15 cellular contexts compared by ENCODE assay signal in the genomic region with DNA sequence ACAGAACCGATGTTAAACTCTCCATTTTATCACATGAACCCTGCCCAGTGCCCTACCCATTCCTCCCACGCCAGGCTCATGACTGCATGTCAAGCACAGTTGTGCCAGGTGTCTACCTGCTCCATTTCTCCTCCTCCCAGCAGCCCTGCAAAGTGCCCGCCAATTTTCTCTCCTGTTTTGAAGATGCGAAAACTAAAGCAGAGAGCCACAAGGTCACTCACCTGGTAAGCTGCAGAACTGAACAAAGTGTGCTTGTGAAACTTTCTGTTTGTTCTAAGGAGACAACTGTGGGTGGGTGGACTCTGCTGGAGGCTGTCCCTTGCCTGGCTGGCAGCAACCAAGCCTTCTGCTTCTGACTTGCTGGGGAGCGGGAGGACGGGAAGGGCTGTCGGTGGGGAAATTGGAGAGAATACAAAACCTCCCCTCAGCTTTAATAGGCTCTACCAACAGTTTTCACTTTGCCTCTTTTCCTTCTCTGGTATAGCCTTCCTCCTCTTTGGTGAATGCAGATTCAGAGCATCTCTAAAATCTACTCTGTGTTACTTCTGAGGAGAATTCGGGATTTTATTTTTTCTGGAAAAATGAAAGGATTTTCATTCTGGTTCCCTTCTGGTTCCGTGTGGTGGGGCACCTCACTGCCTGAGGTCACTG. TPM values are rescaled to one million over a fixed set of nuclear protein-coding genes. Genes with fewer than 3 reads are reported as not detected.
DNase-seq lines count a peak whose midpoint lies in the region; ATAC-seq and TF ChIP-seq lines count a peak whose summit lies in the region.
"Had no signal": no experiment of that assay in that cellular context is flagged by ENCODE, and none has a peak within 500 bp of the region (broad histone marks: within the 10 kb centered on the region; RNA-seq: fewer than 3 reads in every experiment).

No MANE protein-coding gene starts in this region.

- 79 to 85% (median 82%) methylated on average over 9 of the region's 9 CpGs for WGBS in spleen, 5 donors
- WGBS in gastroesophageal sphincter (ENCODE audit: low coverage in 1 of 2), 2 donors: 56 to 79% methylated on average over 5 to 8 of the region's 9 CpGs
- WGBS in esophagus squamous epithelium, 2 donors: 78 to 83% methylated on average over 8 to 9 of the region's 9 CpGs

- no peak for TF ChIP-seq EP300 in gastroesophageal sphincter (IDR thresholded peaks at IDR 0.05)

- H3F3A ChIP-seq in GM23338 (replicated peaks; ENCODE audit: low read depth): no peaks in the 10 kb centered on the region

- DNase-seq in GM23338 (ENCODE audit: low spot score) (no peak), left lobe of liver (ENCODE audit: low spot score) (peak; percentile 92), spleen (peak; percentile 21), esophagus squamous epithelium (lab: John Stamatoyannopoulos, UW) (no peak)
- no peak for DNase-seq in activated T-helper 1 cell treated with anti-CD3 and anti-CD28 coated beads, Interleukin-12 subunit alpha, Interleukin-12 subunit beta, Interleukin-2, Interleukin-4 antibody, amounts not matched to agents 30 ng/mL and 10 ng/mL and 1 ng/mL, durations not matched to agents 14 hours and 24 hours and 36 hours (ENCODE audit: low spot score)
- DNase-seq: activated CD8-positive, alpha-beta memory T cell treated with anti-CD3 and anti-CD28 coated beads, Interleukin-2, amount 50 U/mL, for 48 hours; NCI-H1930; NCI-H510A; SHP77 treated with DMSO at 0.1 percent for 48 hours; stimulated activated CD4-positive, alpha-beta T cell treated with anti-CD3 and anti-CD28 coated beads, Interleukin-15, amount 100 ng/mL, for 24 hours had no signal

- no peaks in the 10 kb centered on the region for H3K9me2 ChIP-seq in GM23338 (ENCODE audit: insufficient read depth)

- H3K4me1 ChIP-seq in GM23338 (ENCODE audit: insufficient read depth) (no peaks in the 10 kb centered on the region), spleen (peaks cover 6 to 59% (median 36%) of the 10 kb centered on the region in 6 donors), gastroesophageal sphincter (peaks cover 0 to 68% (median 15%) of the 10 kb centered on the region in 3 donors), esophagus squamous epithelium (peaks cover 0 to 40% (median 9%) of the 10 kb centered on the region in 3 donors)

- ATAC-seq in GM23338 (peak; percentile 26; the same call in 1 of the 3 replicates), left lobe of liver (peak; percentile 78), gastroesophageal sphincter (no peak), GM18498 (IDR thresholded peaks at IDR 0.05; ENCODE audit: unreplicated experiment) (no peak), GM19351 (IDR thresholded peaks at IDR 0.05; ENCODE audit: unreplicated experiment) (no peak)

- H3K36me3 Mint-ChIP-seq in GM23338 (ENCODE audit: low read depth): no peaks in the 10 kb centered on the region
- H3K36me3 Mint-ChIP-seq in activated T-helper 1 cell treated with anti-CD3 and anti-CD28 coated beads, Interleukin-12 subunit alpha, Interleukin-12 subunit beta, Interleukin-2, Interleukin-4 antibody, amounts not matched to agents 30 ng/mL and 10 ng/mL and 1 ng/mL, durations not matched to agents 14 hours and 24 hours and 36 hours (ENCODE audit: low read depth): peaks cover 11% of the 10 kb centered on the region

- H3K27me3 Mint-ChIP-seq in GM23338 (ENCODE audit: insufficient read depth, low read depth, poor library complexity): no peaks in the 10 kb centered on the region
- H3K27me3 Mint-ChIP-seq in activated T-helper 1 cell treated with anti-CD3 and anti-CD28 coated beads, Interleukin-12 subunit alpha, Interleukin-12 subunit beta, Interleukin-2, Interleukin-4 antibody, amounts not matched to agents 30 ng/mL and 10 ng/mL and 1 ng/mL, durations not matched to agents 14 hours and 24 hours and 36 hours (ENCODE audit: insufficient read depth): no peaks in the 10 kb centered on the region
- H3K27me3 Mint-ChIP-seq: activated naive CD4-positive, alpha-beta T cell treated with anti-CD3 and anti-CD28 coated beads, Interleukin-2, amount 50 U/mL, for 24 hours had no signal

- H3K4me1 Mint-ChIP-seq in GM23338: peaks cover 12% of the 10 kb centered on the region
- peaks cover 24% of the 10 kb centered on the region for H3K4me1 Mint-ChIP-seq in activated T-helper 1 cell treated with anti-CD3 and anti-CD28 coated beads, Interleukin-12 subunit alpha, Interleukin-12 subunit beta, Interleukin-2, Interleukin-4 antibody, amounts not matched to agents 30 ng/mL and 10 ng/mL and 1 ng/mL, durations not matched to agents 14 hours and 24 hours and 36 hours (ENCODE audit: low read depth)

- TF ChIP-seq CTCF in GM23338 (conservative IDR thresholded peaks at IDR 0.05; ENCODE audit: low read depth in 2 of 2) (no peak), spleen (IDR thresholded peaks at IDR 0.05 in 8 of 11, conservative IDR thresholded peaks at IDR 0.05 in 3 of 11) (no peak), gastroesophageal sphincter (IDR thresholded peaks at IDR 0.05) (no peak), esophagus squamous epithelium (IDR thresholded peaks at IDR 0.05) (no peak)

- H3K4me3 ChIP-seq in GM23338 (no peak overlapping the region), spleen (no peak overlapping the region), gastroesophageal sphincter (no peak overlapping the region), esophagus squamous epithelium (no peak overlapping the region)
- H3K4me3 ChIP-seq: HAP-1 had no signal

- TF ChIP-seq POLR2A in spleen (IDR thresholded peaks at IDR 0.05): no peak
- no peak for TF ChIP-seq POLR2A in gastroesophageal sphincter (IDR thresholded peaks at IDR 0.05)
- no peak for TF ChIP-seq POLR2A in esophagus squamous epithelium (IDR thresholded peaks at IDR 0.05)

- intact Hi-C loops in activated T-helper 1 cell treated with anti-CD3 and anti-CD28 coated beads, Interleukin-12 subunit alpha, Interleukin-12 subunit beta, Interleukin-2, Interleukin-4 antibody, amounts not matched to agents 30 ng/mL and 10 ng/mL and 1 ng/mL, durations not matched to agents 14 hours and 24 hours and 36 hours (cut with micrococcal nuclease): no loop called here
- intact Hi-C loops in spleen (cut with DNase I; ENCODE audit: low total_unique reads) (no loop called here), esophagus squamous epithelium (cut with DNase I) (no loop called here)

- H3K9me3 ChIP-seq in spleen: no peaks in the 10 kb centered on the region
- no peaks in the 10 kb centered on the region for H3K9me3 ChIP-seq in gastroesophageal sphincter
- no peaks in the 10 kb centered on the region for H3K9me3 ChIP-seq in esophagus squamous epithelium
- H3K9me3 ChIP-seq: HAP-1 had no signal

- no peaks in the 10 kb centered on the region for H3K9me3 Mint-ChIP-seq in GM23338
- no peaks in the 10 kb centered on the region for H3K9me3 Mint-ChIP-seq in activated T-helper 1 cell treated with anti-CD3 and anti-CD28 coated beads, Interleukin-12 subunit alpha, Interleukin-12 subunit beta, Interleukin-2, Interleukin-4 antibody, amounts not matched to agents 30 ng/mL and 10 ng/mL and 1 ng/mL, durations not matched to agents 14 hours and 24 hours and 36 hours
- H3K9me3 Mint-ChIP-seq: activated naive CD4-positive, alpha-beta T cell treated with anti-CD3 and anti-CD28 coated beads, Interleukin-2, amount 50 U/mL, for 24 hours had no signal

- H3K27ac ChIP-seq in GM23338 (ENCODE audit: low read depth) (no peak overlapping the region; the same call in 1 of the 2 replicates), spleen (no peak overlapping the region), gastroesophageal sphincter (peak overlapping the region in 2 of 4 donors; percentile 49 to 70), esophagus squamous epithelium (no peak overlapping the region)

- H2AFZ ChIP-seq in GM23338: no peak overlapping the region

- peaks cover 60% of the 10 kb centered on the region for H3K79me2 ChIP-seq in GM23338 (replicated peaks; ENCODE audit: insufficient read depth)

- H3K4me3 Mint-ChIP-seq in GM23338: no peak overlapping the region; the same call in 2 of the 3 replicates
- no peak overlapping the region for H3K4me3 Mint-ChIP-seq in activated T-helper 1 cell treated with anti-CD3 and anti-CD28 coated beads, Interleukin-12 subunit alpha, Interleukin-12 subunit beta, Interleukin-2, Interleukin-4 antibody, amounts not matched to agents 30 ng/mL and 10 ng/mL and 1 ng/mL, durations not matched to agents 14 hours and 24 hours and 36 hours
- H3K4me3 Mint-ChIP-seq: activated naive CD4-positive, alpha-beta T cell treated with anti-CD3 and anti-CD28 coated beads, Interleukin-2, amount 50 U/mL, for 24 hours had no signal

- H3K27ac Mint-ChIP-seq in GM23338: no peak overlapping the region
- H3K27ac Mint-ChIP-seq in activated T-helper 1 cell treated with anti-CD3 and anti-CD28 coated beads, Interleukin-12 subunit alpha, Interleukin-12 subunit beta, Interleukin-2, Interleukin-4 antibody, amounts not matched to agents 30 ng/mL and 10 ng/mL and 1 ng/mL, durations not matched to agents 14 hours and 24 hours and 36 hours: peak overlapping the region; percentile 75
- H3K27ac Mint-ChIP-seq: activated naive CD4-positive, alpha-beta T cell treated with anti-CD3 and anti-CD28 coated beads, Interleukin-2, amount 50 U/mL, for 24 hours had no signal

- peaks cover 8% of the 10 kb centered on the region for H4K20me1 ChIP-seq in GM23338 (replicated peaks; ENCODE audit: insufficient read depth)

- H3K36me3 ChIP-seq in GM23338 (ENCODE audit: insufficient read depth): 0 out of 2 replicates have a peak, but pooled peaks cover 4% of the 10 kb centered on the region
- peaks cover 0 to 55% (median 6%) of the 10 kb centered on the region in 6 donors for H3K36me3 ChIP-seq in spleen
- H3K36me3 ChIP-seq in gastroesophageal sphincter: peaks cover 0 to 8% of the 10 kb centered on the region in 2 donors
- peaks cover 0 to 18% (median 0%) of the 10 kb centered on the region in 3 donors for H3K36me3 ChIP-seq in esophagus squamous epithelium
- H3K36me3 ChIP-seq: HAP-1 had no signal

- H3K4me2 ChIP-seq in GM23338: no peak overlapping the region

- H3K27me3 ChIP-seq in GM23338 (ENCODE audit: insufficient read depth): no peaks in the 10 kb centered on the region
- H3K27me3 ChIP-seq in spleen (replicated peaks in 1 of 7): no peaks in the 10 kb centered on the region
- no peaks in the 10 kb centered on the region for H3K27me3 ChIP-seq in gastroesophageal sphincter
- H3K27me3 ChIP-seq in esophagus squamous epithelium: no peaks in the 10 kb centered on the region

TF ChIP-seq in GM23338, 12 proteins besides CTCF, POLR2A, EP300 and RAD21 (continues in another document):
- TF ChIP-seq EZH2phosphoT487 (IDR thresholded peaks at IDR 0.05; ENCODE audit: unreplicated experiment) (no peak), EZH2 (IDR thresholded peaks at IDR 0.05; ENCODE audit: low read depth, unreplicated experiment) (no peak)

RNA-seq across cellular contexts. Expression of a gene that starts 23.0 kb away (rescaled TPM):
- total RNA-seq in GM23338 (2014; rRNA removed; shearing (Covaris generic)): 21.8 and 31.5 TPM in 2 replicates
- 8.3 and 10.2 TPM in 2 replicates for polyA plus RNA-seq in GM23338 (2016; fragmentation: Nextera tagmentation; extraction: Ambion mirVana)
- 36.3 and 40.8 TPM in 2 replicates for total RNA-seq in activated T-helper 1 cell treated with anti-CD3 and anti-CD28 coated beads, Interleukin-12 subunit alpha, Interleukin-12 subunit beta, Interleukin-2, Interleukin-4 antibody, amounts not matched to agents 30 ng/mL and 10 ng/mL and 1 ng/mL, durations not matched to agents 14 hours and 24 hours and 36 hours
- 30.7 TPM for total RNA-seq in left lobe of liver
- 10 to 100 TPM; 41.5 to 58.5 (median 49.8) TPM for total RNA-seq in spleen
- polyA plus RNA-seq in spleen: 10 to 100 TPM in 1 of 3 donors, 1 to 10 TPM in 2; 5.3 to 15.9 (median 6.5) TPM
- 10 to 100 TPM; 17.3 to 42.7 (median 33.3) TPM for total RNA-seq in gastroesophageal sphincter
- 10 to 100 TPM in 2 of 4 donors, 1 to 10 TPM in 2; 8.5 to 18.9 (median 11.3) TPM for total RNA-seq in esophagus squamous epithelium

Comparison
In these comparisons a context has a peak if more than half of its experiments do, and no peak if none do; other contexts are left out.
1. ATAC-seq: peak in GM23338 (single experiment) and left lobe of liver (single experiment); none in gastroesophageal sphincter (single experiment), GM18498 (single experiment) and GM19351 (single experiment).
2. DNase-seq: peak in left lobe of liver (single experiment) and spleen (single experiment); none in GM23338 (single experiment), activated T-helper 1 cell treated with anti-CD3 and anti-CD28 coated beads, Interleukin-12 subunit alpha, Interleukin-12 subunit beta, Interleukin-2, Interleukin-4 antibody, amounts not matched to agents 30 ng/mL and 10 ng/mL and 1 ng/mL, durations not matched to agents 14 hours and 24 hours and 36 hours (single experiment) and esophagus squamous epithelium (single experiment).